Comparison of ENCODE assay signal across 27 cellular contexts in the genomic region with DNA sequence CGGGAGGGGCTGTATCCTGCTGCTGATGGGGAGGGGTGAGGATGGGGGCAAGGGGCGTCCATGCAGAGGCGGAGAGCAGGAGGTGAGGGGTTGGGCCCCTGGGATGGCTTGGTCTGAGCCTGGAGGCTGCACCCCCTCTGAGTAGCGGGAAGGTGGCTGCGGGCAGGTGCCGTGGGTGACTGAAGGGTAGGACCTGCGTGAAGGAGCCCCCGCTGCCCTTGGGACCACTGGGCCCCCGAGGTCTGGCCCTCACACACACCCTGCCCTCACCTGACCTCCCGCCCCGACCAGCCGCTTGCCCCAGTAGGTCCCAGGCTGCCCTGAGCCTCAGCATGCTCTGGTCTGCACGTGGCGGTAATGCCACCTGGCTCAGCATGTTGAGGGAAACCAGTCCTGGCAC. TPM values are rescaled to one million over a fixed set of nuclear protein-coding genes. Genes with fewer than 3 reads are reported as not detected.
A peak's percentile ranks its signal among the peaks of the same experiment; 100 is the strongest.
DNase-seq lines count a peak whose midpoint lies in the region; ATAC-seq, FAIRE-seq and TF ChIP-seq lines count a peak whose summit lies in the region.
"Had no signal": no experiment of that assay in that cellular context is flagged by ENCODE, and none has a peak within 500 bp of the region (broad histone marks: within the 10 kb centered on the region; RNA-seq: fewer than 3 reads in every experiment).

No MANE protein-coding gene starts in this region.

- H3K4me2 ChIP-seq in H1 (ENCODE audit: insufficient read depth in 1 of 2, low read depth in 2 of 2, low read length in 2 of 2) (no peak overlapping the region), hepatocyte (no peak overlapping the region)

- H4K5ac ChIP-seq in H1 (ENCODE audit: insufficient read length, low read depth, low read length) = no peak overlapping the region

- no peak overlapping the region for H3K56ac ChIP-seq in H1 (replicated peaks; ENCODE audit: insufficient read length, low read depth, low read length)

- H3K4ac ChIP-seq in H1 (replicated peaks; ENCODE audit: insufficient read length, low read depth, low read length) = no peak overlapping the region

- no peak overlapping the region for H3K9ac ChIP-seq in H1 (replicated peaks in 1 of 4; ENCODE audit: extremely low read depth in 1 of 4, low read depth in 3 of 4, low read length in 3 of 4)

- no peak overlapping the region for H2BK120ac ChIP-seq in H1 (replicated peaks; ENCODE audit: low read depth, low read length)

- H3K79me2 ChIP-seq in H1 (ENCODE audit: control insufficient read depth in 1 of 2, insufficient read depth in 2 of 2, low read length in 2 of 2) = no peaks in the 10 kb centered on the region
- H3K79me2 ChIP-seq in hepatocyte = no peaks in the 10 kb centered on the region

- TF ChIP-seq EP300 in H1 (IDR thresholded peaks at IDR 0.05; ENCODE audit: borderline replicate concordance in 1 of 2, low read depth in 2 of 2, low read length in 2 of 2) = no peak

- H2AFZ ChIP-seq in H1 (ENCODE audit: low read length) = no peak overlapping the region
- no peak overlapping the region for H2AFZ ChIP-seq in hepatocyte

- H2BK5ac ChIP-seq in H1 (ENCODE audit: low read depth, low read length) = no peak overlapping the region

- H3K79me1 ChIP-seq in H1 (ENCODE audit: low read depth, low read length) = no peaks in the 10 kb centered on the region

- H3K4me3 ChIP-seq in H1 (ENCODE audit: extremely low read depth in 1 of 4, insufficient read depth in 2 of 4, low read depth in 3 of 4, low read length in 4 of 4) = no peak overlapping the region
- H3K4me3 ChIP-seq in hepatocyte = no peak overlapping the region
- H3K4me3 ChIP-seq in gastrocnemius medialis = no peak overlapping the region
- no peak overlapping the region for H3K4me3 ChIP-seq in upper lobe of right lung
- H3K4me3 ChIP-seq: body of pancreas, SJSA1 had no signal

- no peak for TF ChIP-seq CTCF in H1 (IDR thresholded peaks at IDR 0.05; ENCODE audit: control extremely low read depth in 1 of 3, insufficient read depth in 1 of 3, low read depth in 1 of 3, low read length in 3 of 3)
- TF ChIP-seq CTCF in hepatocyte (IDR thresholded peaks at IDR 0.05; ENCODE audit: poor library complexity) = no peak
- TF ChIP-seq CTCF in gastrocnemius medialis (IDR thresholded peaks at IDR 0.05 in 4 of 5, conservative IDR thresholded peaks at IDR 0.05 in 1 of 5) = no peak
- no peak for TF ChIP-seq CTCF in upper lobe of right lung (IDR thresholded peaks at IDR 0.05)

- H3K9me3 ChIP-seq in H1 (ENCODE audit: insufficient read depth in 2 of 2, low read depth in 1 of 2, low read length in 1 of 2) = no peaks in the 10 kb centered on the region
- no peaks in the 10 kb centered on the region for H3K9me3 ChIP-seq in hepatocyte (ENCODE audit: low read depth)
- no peaks in the 10 kb centered on the region for H3K9me3 ChIP-seq in gastrocnemius medialis
- H3K9me3 ChIP-seq in upper lobe of right lung = no peaks in the 10 kb centered on the region
- H3K9me3 ChIP-seq: body of pancreas, SJSA1 had no signal

- DNase-seq in H1 (ENCODE audit: low read depth in 1 of 2, low spot score in 2 of 2) (no peak), hepatocyte (ENCODE audit: low spot score) (no peak), gastrocnemius medialis (no peak), upper lobe of right lung (peak; percentile 65), inferior parietal cortex (ENCODE audit: extremely low spot score) (no peak)
- DNase-seq: activated CD4-positive, CD25-positive, alpha-beta regulatory T cell treated with anti-CD3 and anti-CD28 coated beads, Interleukin-2, amount 50 U/mL, for 72 hours; activated CD8-positive, alpha-beta T cell treated with anti-CD3 and anti-CD28 coated beads for 36 hours; activated effector memory CD4-positive, alpha-beta T cell treated with Interleukin-2 at 50 U/mL for 16 hours; activated T-cell treated with anti-CD3 and anti-CD28 coated beads for 4 hours; HCEC 1CT; NCI-H1048; NCI-H187; NCI-H2171 treated with DMSO at 0.1 percent for 48 hours; NCI-H524 treated with DMSO at 0.1 percent for 48 hours; stimulated activated CD4-positive, alpha-beta T cell treated with anti-CD3 and anti-CD28 coated beads, Interleukin-12 subunit alpha, Interleukin-12 subunit beta, amount 100 ng/mL, for 4 hours; stimulated activated CD4-positive, alpha-beta T cell treated with anti-CD3 and anti-CD28 coated beads, Interleukin-4, amount 100 ng/mL, for 24 hours; stimulated activated naive CD4-positive, alpha-beta T cell treated with Interleukin-2 at 50 U/mL for 16 hours; T-cell had no signal

- 0 out of 2 replicates have a peak overlapping the region, but pooled peaks have one; percentile 68 for H2BK12ac ChIP-seq in H1 (ENCODE audit: low read depth, low read length)

- H3K27me3 ChIP-seq in H1 (replicated peaks in 1 of 4; ENCODE audit: control insufficient read depth in 3 of 4, extremely low read depth in 1 of 4, insufficient read depth in 3 of 4, low read length in 3 of 4) = no peaks in the 10 kb centered on the region
- no peaks in the 10 kb centered on the region for H3K27me3 ChIP-seq in hepatocyte
- H3K27me3 ChIP-seq in gastrocnemius medialis = no peaks in the 10 kb centered on the region
- H3K27me3 ChIP-seq in upper lobe of right lung = no peaks in the 10 kb centered on the region
- H3K27me3 ChIP-seq: body of pancreas, SJSA1 had no signal

- H3K18ac ChIP-seq in H1 (ENCODE audit: extremely low read depth, low read length) = no peak overlapping the region

- H2BK20ac ChIP-seq in H1 (ENCODE audit: low read length) = no peak overlapping the region

- no peak for FAIRE-seq in H1 (lab: Jason Lieb, UNC)
- FAIRE-seq: D721Med, GM12891, kidney, RCC 7860, TTC549 had no signal

- H3K23ac ChIP-seq in H1 (ENCODE audit: insufficient read length) = no peak overlapping the region

- H4K20me1 ChIP-seq in H1 (replicated peaks in 1 of 2; ENCODE audit: control insufficient read depth in 1 of 2, insufficient read depth in 2 of 2, low read length in 2 of 2) (no peaks in the 10 kb centered on the region), hepatocyte (ENCODE audit: insufficient read depth, poor library complexity, severe bottlenecking) (no peaks in the 10 kb centered on the region)

- POLR2A ChIA-PET in H1 (lab: Charles Lee; ENCODE audit: partially characterized antibody) = interaction anchor here (0.6 to 2.0 kb wide), 5 partner anchors 9 to 18 kb away, joined by 3 to 7 read pairs (median 3); no protein-coding TSS in a partner anchor

- ATAC-seq in gastrocnemius medialis (no peak), upper lobe of right lung (no peak), GM18498 (IDR thresholded peaks at IDR 0.05; ENCODE audit: unreplicated experiment) (no peak), GM19023 (IDR thresholded peaks at IDR 0.05; ENCODE audit: unreplicated experiment) (no peak)
- ATAC-seq: activated CD8-positive, alpha-beta T cell treated with anti-CD3 and anti-CD28 coated beads for 36 hours; body of pancreas; T-cell had no signal

- peaks cover 0 to 19% (median 11%) of the 10 kb centered on the region in 4 experiments; a peak in 6 of 7 replicates for H3K4me1 ChIP-seq in H1 (replicated peaks in 1 of 4; ENCODE audit: control insufficient read depth in 3 of 4, insufficient read depth in 4 of 4, low read length in 3 of 4)
- peaks cover 33% of the 10 kb centered on the region for H3K4me1 ChIP-seq in hepatocyte (ENCODE audit: insufficient read depth)
- peaks cover 19 to 35% of the 10 kb centered on the region in 2 donors for H3K4me1 ChIP-seq in gastrocnemius medialis
- peaks cover 32% of the 10 kb centered on the region for H3K4me1 ChIP-seq in upper lobe of right lung

- no peak overlapping the region for H2AK5ac ChIP-seq in H1 (ENCODE audit: low read depth, low read length)

- H4K91ac ChIP-seq in H1 (replicated peaks; ENCODE audit: insufficient read length, low read length) = no peak overlapping the region

- WGBS in H1 (ENCODE audit: extremely low coverage in 1 of 2, insufficient coverage in 1 of 2, insufficient read length in 1 of 2, insufficient replicate concordance in 2 of 2, low coverage in 1 of 2, low lambda C conversion rate in 2 of 2, missing lambda C conversion rate in 1 of 2), 2 experiments = 81% methylated on average over 11 of the region's 14 CpGs; no CpG with 5 or more reads in 1 of the 2 experiments
- WGBS in hepatocyte (ENCODE audit: low lambda C conversion rate, missing lambda C conversion rate) = 98% methylated on average over 12 of the region's 14 CpGs

- H3K14ac ChIP-seq in H1 (ENCODE audit: insufficient read length) = no peak overlapping the region

- TF ChIP-seq POLR2A in H1 (IDR thresholded peaks at IDR 0.05; ENCODE audit: control extremely low read depth in 1 of 2, low read depth in 2 of 2, low read length in 2 of 2) (no peak), gastrocnemius medialis (IDR thresholded peaks at IDR 0.05) (no peak)

- H4K8ac ChIP-seq in H1 (ENCODE audit: extremely low read depth, insufficient read depth, low read length) = no peak overlapping the region

- no peak overlapping the region for H3K27ac ChIP-seq in H1 (ENCODE audit: low read depth, low read length)
- H3K27ac ChIP-seq in hepatocyte = peak overlapping the region; percentile 93
- H3K27ac ChIP-seq in gastrocnemius medialis = peak overlapping the region in 3 of 4 donors; percentile 84 to 91 (median 87)
- H3K27ac ChIP-seq in upper lobe of right lung = peak overlapping the region; percentile 96
- H3K27ac ChIP-seq: SJSA1 had no signal

- no peaks in the 10 kb centered on the region for H3K36me3 ChIP-seq in H1 (ENCODE audit: control insufficient read depth in 2 of 4, insufficient read depth in 4 of 4, low read length in 3 of 4)
- no peaks in the 10 kb centered on the region for H3K36me3 ChIP-seq in hepatocyte (replicated peaks; ENCODE audit: insufficient read depth, low read depth)
- H3K36me3 ChIP-seq in gastrocnemius medialis = no peaks in the 10 kb centered on the region
- no peaks in the 10 kb centered on the region for H3K36me3 ChIP-seq in upper lobe of right lung
- H3K36me3 ChIP-seq: SJSA1 had no signal

- in situ Hi-C loops in gastrocnemius medialis (cut with MboI; ENCODE audit: low sequenced_read_pairs in 4 of 4) = loop anchor here in 2 of 4 donors (25.0 kb wide), 2 partner anchors 97 to 322 kb away; partner anchors contain the start of genes HES5 (in 1 of the 2) and PANK4 (in 1 of the 2)

- TF ChIP-seq RAD21 in H1 (IDR thresholded peaks at IDR 0.05 in 1 of 2, conservative IDR thresholded peaks at IDR 0.05 in 1 of 2; ENCODE audit: low read depth in 2 of 2, low read length in 2 of 2) = no peak

- CTCF ChIA-PET in H1 (lab: Charles Lee; ENCODE audit: partially characterized antibody) = interaction anchor here (0.6 to 1.0 kb wide), 3 partner anchors 30 to 166 kb away, joined by 3 to 5 read pairs (median 3); no protein-coding TSS in a partner anchor

- H2BK15ac ChIP-seq in H1 (ENCODE audit: low read length) = no peak overlapping the region

- no peaks in the 10 kb centered on the region for H3K9me2 ChIP-seq in hepatocyte (replicated peaks; ENCODE audit: insufficient read depth)

- intact Hi-C loops in gastrocnemius medialis (cut with DNase I; ENCODE audit: low total_unique reads) (no loop called here), upper lobe of right lung (cut with DNase I) (no loop called here)

- peaks cover 3% of the 10 kb centered on the region; the same call in 1 of the 2 replicates for H3K23me2 ChIP-seq in H1 (ENCODE audit: low read depth, low read length)

RNA-seq across cellular contexts. Expression of gene SKI, which starts 12.8 kb away (rescaled TPM):
- 80.2 and 87.6 TPM in 2 replicates for total RNA-seq in H1 (2021; fragmentation: NEBNext Ultra II Directional; extraction: Animal tissue kit (Norgen Biotek cat#: 25700))
- polyA plus RNA-seq in H1 (2011; rRNA removed) (8.3 and 14.5 TPM in 2 replicates), hepatocyte (5.1 and 6.9 TPM in 2 replicates)
- 8.6 TPM for polyA plus RNA-seq in H1 (2011; cell fraction: cytosol; rRNA removed)
- polyA plus RNA-seq in H1 (2011; cell fraction: nucleus; rRNA removed) = 19.2 TPM
- 24.8 to 35.9 TPM (median 32.3 TPM) in 4 replicates for polyA plus RNA-seq in H1 (2012, experiment 1 of 2)
- polyA plus RNA-seq in H1 (2012, experiment 2 of 2) = 36.5 TPM
- 40.2 TPM for polyA plus RNA-seq in H1 (2013, experiment 1 of 2)
- polyA plus RNA-seq in H1 (2013, experiment 2 of 2) = 39.7 TPM
- polyA minus RNA-seq in H1 (2011; rRNA and poly(A)+ RNA removed) = 6.3 and 7.3 TPM in 2 replicates
- polyA minus RNA-seq in H1 (2011; cell fraction: cytosol; rRNA and poly(A)+ RNA removed) = 30.0 TPM
- 27.1 TPM for polyA minus RNA-seq in H1 (2011; cell fraction: nucleus; rRNA and poly(A)+ RNA removed)
- total RNA-seq in hepatocyte (17.1 and 21.9 TPM in 2 replicates), gastrocnemius medialis (10 to 100 TPM in 3 of 4 donors, 1 to 10 TPM in 1; 7.8 to 32.2 (median 22.4) TPM), upper lobe of right lung (89.6 TPM)

RNA-seq across cellular contexts. Expression of gene FAAP20, which starts 20.8 kb away (rescaled TPM):
- total RNA-seq in H1 (2021; fragmentation: NEBNext Ultra II Directional; extraction: Animal tissue kit (Norgen Biotek cat#: 25700)) = 99.8 and 103 TPM in 2 replicates
- polyA plus RNA-seq in H1 (2011; rRNA removed) (58.4 and 106 TPM in 2 replicates), hepatocyte (117 and 135 TPM in 2 replicates)
- 49.4 TPM for polyA plus RNA-seq in H1 (2011; cell fraction: cytosol; rRNA removed)
- 69.8 TPM for polyA plus RNA-seq in H1 (2011; cell fraction: nucleus; rRNA removed)
- 51.1 to 69.6 TPM (median 60.7 TPM) in 4 replicates for polyA plus RNA-seq in H1 (2012, experiment 1 of 2)
- polyA plus RNA-seq in H1 (2012, experiment 2 of 2) = 65.5 TPM
- 95.7 TPM for polyA plus RNA-seq in H1 (2013, experiment 1 of 2)
- 90.2 TPM for polyA plus RNA-seq in H1 (2013, experiment 2 of 2)
- polyA minus RNA-seq in H1 (2011; rRNA and poly(A)+ RNA removed) = 5.5 and 6.4 TPM in 2 replicates
- polyA minus RNA-seq in H1 (2011; cell fraction: cytosol; rRNA and poly(A)+ RNA removed) = 32.8 TPM
- polyA minus RNA-seq in H1 (2011; cell fraction: nucleus; rRNA and poly(A)+ RNA removed) = 18.1 TPM
- total RNA-seq in hepatocyte (24.9 and 36.6 TPM in 2 replicates), gastrocnemius medialis (10 to 100 TPM; 12.1 to 26.2 (median 17.3) TPM), upper lobe of right lung (55.3 TPM)
